Comparison of ENCODE assay signal across 8 cellular contexts in genomic region chr6:36544228-36544627, GRCh38. TPM values are rescaled to one million over a fixed set of nuclear protein-coding genes. Genes with fewer than 3 reads are reported as not detected.
DNase-seq lines count a peak whose midpoint lies in the region; ATAC-seq, FAIRE-seq and TF ChIP-seq lines count a peak whose summit lies in the region.

No MANE protein-coding gene starts in this region.

- no peak for TF ChIP-seq EP300 in HepG2 (IDR thresholded peaks at IDR 0.05; ENCODE audit: low read depth in 2 of 2, low read length in 2 of 2)
- TF ChIP-seq EP300 in HepG2 (CRISPR knock-in tag; IDR thresholded peaks at IDR 0.05; ENCODE audit: borderline replicate concordance), result no peak

- H4K20me1 ChIP-seq in HepG2 (ENCODE audit: insufficient read depth, low read length), result no peaks in the 10 kb centered on the region; the same call in 1 of the 2 replicates

- intact Hi-C loops in HepG2 (cut with micrococcal nuclease; ENCODE audit: unreplicated experiment), result no loop called here
- intact Hi-C loops in right lobe of liver (cut with DNase I), result no loop called here
- intact Hi-C loops in activated T-helper 2 cell treated with anti-CD3 and anti-CD28 coated beads, Interferon-gamma antibody, Interleukin-2, Interleukin-4, amounts not matched to agents 10 μg/mL and 5 μg/mL and 100 μg/mL, durations not matched to agents 14 hours and 24 hours and 36 hours (cut with micrococcal nuclease), result no loop called here

- H3K9ac ChIP-seq in HepG2 (ENCODE audit: insufficient read depth, low read depth, low read length), result peak overlapping the region; percentile 5; the same call in 1 of the 2 replicates

- peaks cover 26% of the 10 kb centered on the region for H3K36me3 Mint-ChIP-seq in activated T-helper 2 cell treated with anti-CD3 and anti-CD28 coated beads, Interferon-gamma antibody, Interleukin-2, Interleukin-4, amounts not matched to agents 10 μg/mL and 5 μg/mL and 100 μg/mL, durations not matched to agents 14 hours and 24 hours and 36 hours (ENCODE audit: low read depth)
- H3K36me3 Mint-ChIP-seq in mesothelial cell of epicardium, result peaks cover 8% of the 10 kb centered on the region

- CTCF ChIA-PET in HepG2 (lab: Yijun Ruan, JAX; ENCODE audit: low intra/inter-chr PET ratio, low total read pairs), result no interaction called here

- peak overlapping the region; percentile 80 for H3K27ac Mint-ChIP-seq in activated T-helper 2 cell treated with anti-CD3 and anti-CD28 coated beads, Interferon-gamma antibody, Interleukin-2, Interleukin-4, amounts not matched to agents 10 μg/mL and 5 μg/mL and 100 μg/mL, durations not matched to agents 14 hours and 24 hours and 36 hours
- peak overlapping the region; percentile 39 for H3K27ac Mint-ChIP-seq in mesothelial cell of epicardium

- no peaks in the 10 kb centered on the region for H3K9me3 ChIP-seq in HepG2 (ENCODE audit: low read length)
- no peaks in the 10 kb centered on the region for H3K9me3 ChIP-seq in right lobe of liver

- H3K27me3 ChIP-seq in HepG2 (ENCODE audit: control insufficient read depth in 1 of 2, insufficient read depth in 2 of 2, low read length in 2 of 2) (no peaks in the 10 kb centered on the region; a peak in 2 of 5 replicates), right lobe of liver (no peaks in the 10 kb centered on the region)

- peaks cover 43% of the 10 kb centered on the region for H3K79me2 ChIP-seq in HepG2 (ENCODE audit: insufficient read depth, low read length)

- H3K4me3 ChIP-seq in HepG2 (replicated peaks in 1 of 3; ENCODE audit: insufficient read depth in 1 of 3, low read depth in 2 of 3, low read length in 3 of 3), result 0 out of 6 replicates have a peak overlapping the region, but pooled peaks of 1 of the 3 experiments have one; percentile 1
- H3K4me3 ChIP-seq in right lobe of liver, result no peak overlapping the region

- no peak for TF ChIP-seq POLR2A in HepG2 (IDR thresholded peaks at IDR 0.05; ENCODE audit: insufficient read depth in 1 of 2, low read depth in 2 of 2, low read length in 2 of 2)
- TF ChIP-seq POLR2A in right lobe of liver (IDR thresholded peaks at IDR 0.05), result no peak

- H3K4me3 Mint-ChIP-seq in activated T-helper 2 cell treated with anti-CD3 and anti-CD28 coated beads, Interferon-gamma antibody, Interleukin-2, Interleukin-4, amounts not matched to agents 10 μg/mL and 5 μg/mL and 100 μg/mL, durations not matched to agents 14 hours and 24 hours and 36 hours (ENCODE audit: low read depth), result peak overlapping the region; percentile 80
- H3K4me3 Mint-ChIP-seq in mesothelial cell of epicardium, result no peak overlapping the region

- no peak for FAIRE-seq in HepG2 (lab: Jason Lieb, UNC)

- POLR2A ChIA-PET in HepG2 (lab: Yijun Ruan, JAX), result no interaction called here

- in situ Hi-C loops in HepG2 (cut with HindIII; ENCODE audit: extremely low pct_ligation_motif_present, low pct_unique_long_range_greater_than_20kb), result no loop called here
- in situ Hi-C loops in G401 (cut with HindIII; ENCODE audit: low sequenced_read_pairs), result no loop called here

- no peak overlapping the region for H3K4me2 ChIP-seq in HepG2 (ENCODE audit: low read depth, low read length)

- H3K4me1 ChIP-seq in HepG2 (ENCODE audit: insufficient read depth, low read length) (peaks cover 43% of the 10 kb centered on the region), right lobe of liver (peaks cover 0 to 21% (median 9%) of the 10 kb centered on the region in 4 donors)

- no peak for DNase-seq in HepG2 (ENCODE audit: low spot score)
- no peak for DNase-seq in right lobe of liver
- peak; percentile 31 for DNase-seq in activated T-helper 2 cell treated with anti-CD3 and anti-CD28 coated beads, Interferon-gamma antibody, Interleukin-2, Interleukin-4, amounts not matched to agents 10 μg/mL and 5 μg/mL and 100 μg/mL, durations not matched to agents 14 hours and 24 hours and 36 hours (ENCODE audit: low spot score)
- DNase-seq in mesothelial cell of epicardium (ENCODE audit: low spot score in 2 of 2, unreplicated experiment in 2 of 2), result no peak
- no peak for DNase-seq in G401 (ENCODE audit: low spot score)
- DNase-seq in HPDE6-E6E7 (ENCODE audit: extremely low spot score), result no peak

- no peaks in the 10 kb centered on the region for H3K27me3 Mint-ChIP-seq in activated T-helper 2 cell treated with anti-CD3 and anti-CD28 coated beads, Interferon-gamma antibody, Interleukin-2, Interleukin-4, amounts not matched to agents 10 μg/mL and 5 μg/mL and 100 μg/mL, durations not matched to agents 14 hours and 24 hours and 36 hours (ENCODE audit: low read depth)
- no peaks in the 10 kb centered on the region for H3K27me3 Mint-ChIP-seq in mesothelial cell of epicardium (ENCODE audit: low read depth)

- peaks cover 2 to 21% of the 10 kb centered on the region in 2 experiments for H3K36me3 ChIP-seq in HepG2 (replicated peaks in 1 of 2; ENCODE audit: control insufficient read depth in 1 of 2, insufficient read depth in 2 of 2, low read length in 2 of 2)
- peaks cover 0 to 10% (median 4%) of the 10 kb centered on the region in 4 donors for H3K36me3 ChIP-seq in right lobe of liver

- H3K27ac ChIP-seq in HepG2 (ENCODE audit: extremely low read length, insufficient read depth, low read length) (no peak overlapping the region), right lobe of liver (no peak overlapping the region)

- peaks cover 44% of the 10 kb centered on the region for H3K4me1 Mint-ChIP-seq in activated T-helper 2 cell treated with anti-CD3 and anti-CD28 coated beads, Interferon-gamma antibody, Interleukin-2, Interleukin-4, amounts not matched to agents 10 μg/mL and 5 μg/mL and 100 μg/mL, durations not matched to agents 14 hours and 24 hours and 36 hours (ENCODE audit: low read depth)
- H3K4me1 Mint-ChIP-seq in mesothelial cell of epicardium, result peaks cover 25% of the 10 kb centered on the region

- TF ChIP-seq CTCF in HepG2 (CRISPR knock-in tag; IDR thresholded peaks at IDR 0.05) (no peak), right lobe of liver (IDR thresholded peaks at IDR 0.05) (no peak), mesothelial cell of epicardium (IDR thresholded peaks at IDR 0.05; ENCODE audit: unreplicated experiment) (no peak)

- ATAC-seq in HepG2 (no peak), right lobe of liver (no peak), HG03135 (IDR thresholded peaks at IDR 0.05; ENCODE audit: unreplicated experiment) (no peak), HG02938 (IDR thresholded peaks at IDR 0.05; ENCODE audit: unreplicated experiment) (no peak)

- H2AFZ ChIP-seq in HepG2 (ENCODE audit: low read length), result no peak overlapping the region

- no peak for TF ChIP-seq RAD21 in HepG2 (CRISPR knock-in tag; IDR thresholded peaks at IDR 0.05)

- no peaks in the 10 kb centered on the region for H3K9me3 Mint-ChIP-seq in activated T-helper 2 cell treated with anti-CD3 and anti-CD28 coated beads, Interferon-gamma antibody, Interleukin-2, Interleukin-4, amounts not matched to agents 10 μg/mL and 5 μg/mL and 100 μg/mL, durations not matched to agents 14 hours and 24 hours and 36 hours
- H3K9me3 Mint-ChIP-seq in mesothelial cell of epicardium, result no peaks in the 10 kb centered on the region

- 94% methylated on average over 1 of the region's 1 CpG for WGBS in HepG2 (ENCODE audit: low lambda C conversion rate)
- WGBS in right lobe of liver (ENCODE audit: insufficient coverage, low coverage, low lambda C conversion rate, missing lambda C conversion rate), result 64% methylated on average over 1 of the region's 1 CpG

- BruUV-seq in HepG2 (replicated peaks; lab: Mats Ljungman, UMichigan), result no TSS peak

RNA-seq across cellular contexts. Expression of gene STK38, which starts 3.1 kb away (rescaled TPM):
- total RNA-seq in HepG2 (2016; rRNA removed; fragmentation: Illumina TruSeq; extraction: Trizol), result 20.7 and 25.5 TPM in 2 replicates
- 3.6 and 4.8 TPM in 2 replicates for total RNA-seq in HepG2 (2016; cell fraction: cytosol; rRNA removed; fragmentation: Illumina TruSeq; extraction: Trizol; ENCODE audit: low read depth)
- 20.5 and 24.3 TPM in 2 replicates for total RNA-seq in HepG2 (2016; cell fraction: insoluble cytoplasmic fraction; rRNA removed; fragmentation: Illumina TruSeq; extraction: Trizol)
- total RNA-seq in HepG2 (2016; cell fraction: membrane; rRNA removed; fragmentation: Illumina TruSeq; extraction: Trizol), result 8.8 and 9.2 TPM in 2 replicates
- total RNA-seq in HepG2 (2016; cell fraction: nucleus; rRNA removed; fragmentation: Illumina TruSeq; extraction: Trizol), result 16.9 and 18.3 TPM in 2 replicates
- 10.3 and 10.7 TPM in 2 replicates for polyA plus RNA-seq in HepG2 (2011; rRNA removed)
- 5.2 and 7.9 TPM in 2 replicates for polyA plus RNA-seq in HepG2 (2011; cell fraction: cytosol; rRNA removed)
- 17.4 and 18.6 TPM in 2 replicates for polyA plus RNA-seq in HepG2 (2011; cell fraction: nucleus; rRNA removed)
- 14.4 and 14.8 TPM in 2 replicates for polyA plus RNA-seq in HepG2 (2012)
- polyA plus RNA-seq in HepG2 (2016; cell fraction: cytosol; fragmentation: Illumina TruSeq; extraction: Trizol; ENCODE audit: low read depth), result 1.2 and 1.3 TPM in 2 replicates
- polyA plus RNA-seq in HepG2 (2016; cell fraction: insoluble cytoplasmic fraction; fragmentation: Illumina TruSeq; extraction: Trizol; ENCODE audit: low read depth), result 21.9 and 22.8 TPM in 2 replicates
- 4.0 and 4.3 TPM in 2 replicates for polyA plus RNA-seq in HepG2 (2016; cell fraction: membrane; fragmentation: Illumina TruSeq; extraction: Trizol; ENCODE audit: low read depth)
- 34.7 and 34.8 TPM in 2 replicates for polyA plus RNA-seq in HepG2 (2016; cell fraction: nucleus; fragmentation: Illumina TruSeq; extraction: Trizol; ENCODE audit: insufficient read depth, low read depth)
- 3.9 and 12.3 TPM in 2 replicates for polyA minus RNA-seq in HepG2 (2011; rRNA and poly(A)+ RNA removed; ENCODE audit: low replicate concordance)
- 5.2 and 7.1 TPM in 2 replicates for polyA minus RNA-seq in HepG2 (2011; cell fraction: cytosol; rRNA and poly(A)+ RNA removed)
- polyA minus RNA-seq in HepG2 (2011; cell fraction: nucleus; rRNA and poly(A)+ RNA removed), result 11.6 and 14.5 TPM in 2 replicates
- total RNA-seq in right lobe of liver, result 10 to 100 TPM; 12.5 to 19.2 (median 16.1) TPM
- 22.9 and 25.0 TPM in 2 replicates for total RNA-seq in activated T-helper 2 cell treated with anti-CD3 and anti-CD28 coated beads, Interferon-gamma antibody, Interleukin-2, Interleukin-4, amounts not matched to agents 10 μg/mL and 5 μg/mL and 100 μg/mL, durations not matched to agents 14 hours and 24 hours and 36 hours
- total RNA-seq in mesothelial cell of epicardium, result 46.3 to 47.8 TPM (median 47.7 TPM) in 3 replicates
- 11.8 and 19.6 TPM in 2 replicates for total RNA-seq in G401 (2014; rRNA removed; shearing (Covaris generic))

RNA-seq across cellular contexts. Expression of gene SRSF3, which starts 49.9 kb away (rescaled TPM):
- total RNA-seq in HepG2 (2016; rRNA removed; fragmentation: Illumina TruSeq; extraction: Trizol) (684 and 1,115 TPM in 2 replicates), right lobe of liver (100 to 1,000 TPM in 2 of 6 experiments, 10 to 100 TPM in 4; 36.8 to 103 (median 71.4) TPM), mesothelial cell of epicardium (404 to 411 TPM (median 407 TPM) in 3 replicates)
- total RNA-seq in HepG2 (2016; cell fraction: cytosol; rRNA removed; fragmentation: Illumina TruSeq; extraction: Trizol; ENCODE audit: low read depth), result 87.6 and 93.5 TPM in 2 replicates
- 702 and 1,085 TPM in 2 replicates for total RNA-seq in HepG2 (2016; cell fraction: insoluble cytoplasmic fraction; rRNA removed; fragmentation: Illumina TruSeq; extraction: Trizol)
- 160 and 205 TPM in 2 replicates for total RNA-seq in HepG2 (2016; cell fraction: membrane; rRNA removed; fragmentation: Illumina TruSeq; extraction: Trizol)
- total RNA-seq in HepG2 (2016; cell fraction: nucleus; rRNA removed; fragmentation: Illumina TruSeq; extraction: Trizol), result 332 and 341 TPM in 2 replicates
- 149 and 206 TPM in 2 replicates for polyA plus RNA-seq in HepG2 (2011; rRNA removed)
- polyA plus RNA-seq in HepG2 (2011; cell fraction: cytosol; rRNA removed), result 204 and 209 TPM in 2 replicates
- polyA plus RNA-seq in HepG2 (2011; cell fraction: nucleus; rRNA removed), result 336 and 345 TPM in 2 replicates
- 161 and 268 TPM in 2 replicates for polyA plus RNA-seq in HepG2 (2012)
- polyA plus RNA-seq in HepG2 (2016; cell fraction: cytosol; fragmentation: Illumina TruSeq; extraction: Trizol; ENCODE audit: low read depth), result 90.1 and 97.9 TPM in 2 replicates
- 1,067 and 1,144 TPM in 2 replicates for polyA plus RNA-seq in HepG2 (2016; cell fraction: insoluble cytoplasmic fraction; fragmentation: Illumina TruSeq; extraction: Trizol; ENCODE audit: low read depth)
- polyA plus RNA-seq in HepG2 (2016; cell fraction: membrane; fragmentation: Illumina TruSeq; extraction: Trizol; ENCODE audit: low read depth), result 123 and 146 TPM in 2 replicates
- polyA plus RNA-seq in HepG2 (2016; cell fraction: nucleus; fragmentation: Illumina TruSeq; extraction: Trizol; ENCODE audit: insufficient read depth, low read depth), result 510 and 537 TPM in 2 replicates
- polyA minus RNA-seq in HepG2 (2011; rRNA and poly(A)+ RNA removed; ENCODE audit: low replicate concordance), result 214 and 251 TPM in 2 replicates
- polyA minus RNA-seq in HepG2 (2011; cell fraction: cytosol; rRNA and poly(A)+ RNA removed), result 55.8 and 58.4 TPM in 2 replicates
- polyA minus RNA-seq in HepG2 (2011; cell fraction: nucleus; rRNA and poly(A)+ RNA removed), result 453 and 553 TPM in 2 replicates
- 512 and 541 TPM in 2 replicates for total RNA-seq in activated T-helper 2 cell treated with anti-CD3 and anti-CD28 coated beads, Interferon-gamma antibody, Interleukin-2, Interleukin-4, amounts not matched to agents 10 μg/mL and 5 μg/mL and 100 μg/mL, durations not matched to agents 14 hours and 24 hours and 36 hours
- 342 and 464 TPM in 2 replicates for total RNA-seq in G401 (2014; rRNA removed; shearing (Covaris generic))
